Comparison of ENCODE assay signal across 1 cellular context in the genomic region with DNA sequence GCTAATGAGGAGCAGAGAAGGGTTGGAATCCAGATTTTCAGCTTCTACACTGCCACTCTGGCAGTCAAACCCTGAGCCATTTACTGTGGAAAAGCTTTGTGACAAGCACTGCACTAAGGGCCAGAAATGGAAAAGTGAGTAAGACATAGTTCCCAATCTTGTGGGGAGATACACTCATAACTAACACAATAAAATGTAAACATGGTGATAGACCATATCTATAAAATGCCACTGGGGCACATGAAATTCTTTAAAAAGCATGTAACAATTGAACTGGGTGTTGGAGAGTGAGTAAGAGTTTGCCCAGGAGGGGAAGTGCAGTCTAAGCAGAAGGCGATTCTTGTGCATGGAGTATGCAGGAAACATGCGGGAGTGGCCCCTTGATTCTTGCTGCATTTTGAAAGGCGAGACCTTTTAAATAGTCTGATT.
TF ChIP-seq lines count a peak whose summit lies in the region.

No MANE protein-coding gene starts in this region.

TF ChIP-seq in IMR-90, 13 proteins besides CTCF, POLR2A, EP300 and RAD21 (continued from another document):
- TF ChIP-seq, protein P1, sequence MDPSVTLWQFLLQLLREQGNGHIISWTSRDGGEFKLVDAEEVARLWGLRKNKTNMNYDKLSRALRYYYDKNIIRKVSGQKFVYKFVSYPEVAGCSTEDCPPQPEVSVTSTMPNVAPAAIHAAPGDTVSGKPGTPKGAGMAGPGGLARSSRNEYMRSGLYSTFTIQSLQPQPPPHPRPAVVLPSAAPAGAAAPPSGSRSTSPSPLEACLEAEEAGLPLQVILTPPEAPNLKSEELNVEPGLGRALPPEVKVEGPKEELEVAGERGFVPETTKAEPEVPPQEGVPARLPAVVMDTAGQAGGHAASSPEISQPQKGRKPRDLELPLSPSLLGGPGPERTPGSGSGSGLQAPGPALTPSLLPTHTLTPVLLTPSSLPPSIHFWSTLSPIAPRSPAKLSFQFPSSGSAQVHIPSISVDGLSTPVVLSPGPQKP (IDR thresholded peaks at IDR 0.05; ENCODE audit: borderline replicate concordance, low read depth, low read length), result no peak
